In the genomic region with DNA sequence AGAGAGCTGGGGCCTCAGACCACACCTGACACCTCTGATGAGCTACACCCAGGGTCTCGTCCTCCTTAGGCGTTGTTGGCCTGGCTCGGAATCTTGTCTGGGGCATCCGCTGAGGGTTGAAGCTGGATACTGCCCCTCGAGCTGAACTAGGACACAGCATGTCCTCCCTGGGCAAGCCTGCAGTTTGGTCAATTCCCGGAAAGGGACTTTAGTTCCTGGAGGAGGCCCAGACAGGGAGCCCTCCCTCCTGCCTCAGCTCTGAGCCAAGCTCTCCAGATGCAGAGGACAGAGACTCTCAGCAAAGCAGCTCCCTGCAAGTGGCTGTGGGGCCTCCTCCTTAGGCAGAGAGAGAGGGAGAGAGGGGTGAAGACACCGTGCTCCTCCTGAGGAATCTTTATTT, we compare ENCODE assay signal across 8 cellular contexts. TPM values are rescaled to one million over a fixed set of nuclear protein-coding genes. Genes with fewer than 3 reads are reported as not detected.
DNase-seq lines count a peak whose midpoint lies in the region; ATAC-seq and TF ChIP-seq lines count a peak whose summit lies in the region.

No MANE protein-coding gene starts in this region.

- no peak for DNase-seq in activated T-helper 2 cell treated with anti-CD3 and anti-CD28 coated beads, Interferon-gamma antibody, Interleukin-2, Interleukin-4, amounts not matched to agents 10 μg/mL and 5 μg/mL and 100 μg/mL, durations not matched to agents 14 hours and 24 hours and 36 hours (ENCODE audit: low spot score)
- DNase-seq in heart right ventricle: peak; percentile 64 to 83
- no peak for DNase-seq in prostate gland (ENCODE audit: low spot score)
- DNase-seq in WERI-Rb-1: no peak
- no peak for DNase-seq in amniotic stem cell (lab: John Stamatoyannopoulos, UW)
- no peak for DNase-seq in NCI-H2029 (lab: John Stamatoyannopoulos, UW)
- no peak for DNase-seq in DMS153 treated with DMSO at 0.1 percent for 48 hours (lab: John Stamatoyannopoulos, UW; ENCODE audit: unreplicated experiment)

- H3K27me3 Mint-ChIP-seq in activated T-helper 2 cell treated with anti-CD3 and anti-CD28 coated beads, Interferon-gamma antibody, Interleukin-2, Interleukin-4, amounts not matched to agents 10 μg/mL and 5 μg/mL and 100 μg/mL, durations not matched to agents 14 hours and 24 hours and 36 hours (ENCODE audit: low read depth): no peaks in the 10 kb centered on the region

- peak; percentile 70 to 87 (median 80) for ATAC-seq in heart right ventricle

- peak overlapping the region; percentile 95 for H3K27ac Mint-ChIP-seq in activated T-helper 2 cell treated with anti-CD3 and anti-CD28 coated beads, Interferon-gamma antibody, Interleukin-2, Interleukin-4, amounts not matched to agents 10 μg/mL and 5 μg/mL and 100 μg/mL, durations not matched to agents 14 hours and 24 hours and 36 hours

- H3K36me3 ChIP-seq in BLaER1: peaks cover 38% of the 10 kb centered on the region
- H3K36me3 ChIP-seq in heart right ventricle: peaks cover 0 to 15% (median 0%) of the 10 kb centered on the region in 9 donors
- H3K36me3 ChIP-seq in prostate gland: no peaks in the 10 kb centered on the region
- no peaks in the 10 kb centered on the region for H3K36me3 ChIP-seq in WERI-Rb-1

- TF ChIP-seq POLR2A in prostate gland (IDR thresholded peaks at IDR 0.05): no peak

- H4K20me1 ChIP-seq in BLaER1: peaks cover 5% of the 10 kb centered on the region; the same call in 1 of the 2 replicates

- intact Hi-C loops in activated T-helper 2 cell treated with anti-CD3 and anti-CD28 coated beads, Interferon-gamma antibody, Interleukin-2, Interleukin-4, amounts not matched to agents 10 μg/mL and 5 μg/mL and 100 μg/mL, durations not matched to agents 14 hours and 24 hours and 36 hours (cut with micrococcal nuclease): loop anchor here (1.0 kb wide), 1 partner anchor 21 kb away; no protein-coding TSS in a partner anchor
- intact Hi-C loops in heart right ventricle (cut with DNase I): loop anchor here in 1 of 10 donors (10.0 kb wide), 1 partner anchor 329 kb away; a partner anchor contains a TSS
- intact Hi-C loops in prostate gland (cut with DNase I): loop anchor here (5.0 to 10.0 kb wide), 2 partner anchors 79 to 122 kb away; a partner anchor contains a TSS

- H3K9ac ChIP-seq in BLaER1: peak overlapping the region; percentile 89

- peaks cover 71% of the 10 kb centered on the region for H3K4me1 Mint-ChIP-seq in activated T-helper 2 cell treated with anti-CD3 and anti-CD28 coated beads, Interferon-gamma antibody, Interleukin-2, Interleukin-4, amounts not matched to agents 10 μg/mL and 5 μg/mL and 100 μg/mL, durations not matched to agents 14 hours and 24 hours and 36 hours (ENCODE audit: low read depth)

- peak overlapping the region; percentile 34 for H3K4me3 Mint-ChIP-seq in activated T-helper 2 cell treated with anti-CD3 and anti-CD28 coated beads, Interferon-gamma antibody, Interleukin-2, Interleukin-4, amounts not matched to agents 10 μg/mL and 5 μg/mL and 100 μg/mL, durations not matched to agents 14 hours and 24 hours and 36 hours (ENCODE audit: low read depth)

- 32 to 50% methylated on average over 7 of the region's 7 CpGs for WGBS in heart right ventricle, 2 donors
- WGBS in prostate gland: 59% methylated on average over 7 of the region's 7 CpGs

- H3K27me3 ChIP-seq in BLaER1: no peaks in the 10 kb centered on the region
- no peaks in the 10 kb centered on the region for H3K27me3 ChIP-seq in heart right ventricle
- H3K27me3 ChIP-seq in prostate gland (replicated peaks; ENCODE audit: insufficient read depth): no peaks in the 10 kb centered on the region
- peaks cover 7% of the 10 kb centered on the region for H3K27me3 ChIP-seq in WERI-Rb-1 (ENCODE audit: insufficient read depth, low read depth, severe bottlenecking)

- peak overlapping the region; percentile 71 for H3K4me3 ChIP-seq in BLaER1
- peak overlapping the region in 9 of 10 donors; percentile 9 to 69 (median 63) for H3K4me3 ChIP-seq in heart right ventricle
- no peak overlapping the region for H3K4me3 ChIP-seq in prostate gland
- no peak overlapping the region for H3K4me3 ChIP-seq in WERI-Rb-1 (ENCODE audit: low read depth, low read length)

- H3K27ac ChIP-seq in BLaER1: peak overlapping the region; percentile 95
- H3K27ac ChIP-seq in heart right ventricle: peak overlapping the region; percentile 88 to 95 (median 94)
- peak overlapping the region; percentile 86 to 91 for H3K27ac ChIP-seq in prostate gland
- no peak overlapping the region for H3K27ac ChIP-seq in WERI-Rb-1

- peaks cover 50% of the 10 kb centered on the region for H3K36me3 Mint-ChIP-seq in activated T-helper 2 cell treated with anti-CD3 and anti-CD28 coated beads, Interferon-gamma antibody, Interleukin-2, Interleukin-4, amounts not matched to agents 10 μg/mL and 5 μg/mL and 100 μg/mL, durations not matched to agents 14 hours and 24 hours and 36 hours (ENCODE audit: low read depth)

- TF ChIP-seq CTCF in heart right ventricle (IDR thresholded peaks at IDR 0.05) (peak in 2 of 9 donors; percentile 6 to 15), prostate gland (IDR thresholded peaks at IDR 0.05) (no peak), WERI-Rb-1 (IDR thresholded peaks at IDR 0.05; ENCODE audit: low read depth, low read length) (no peak)

- peak overlapping the region; percentile 98 for H3K4me2 ChIP-seq in BLaER1

- H3K9me3 ChIP-seq in BLaER1 (peaks cover 11% of the 10 kb centered on the region; the same call in 1 of the 2 replicates), heart right ventricle (no peaks in the 10 kb centered on the region), prostate gland (no peaks in the 10 kb centered on the region), WERI-Rb-1 (ENCODE audit: severe bottlenecking) (no peaks in the 10 kb centered on the region)

- peaks cover 8% of the 10 kb centered on the region for H3K9me3 Mint-ChIP-seq in activated T-helper 2 cell treated with anti-CD3 and anti-CD28 coated beads, Interferon-gamma antibody, Interleukin-2, Interleukin-4, amounts not matched to agents 10 μg/mL and 5 μg/mL and 100 μg/mL, durations not matched to agents 14 hours and 24 hours and 36 hours

- H3K4me1 ChIP-seq in BLaER1: peaks cover 60% of the 10 kb centered on the region
- H3K4me1 ChIP-seq in heart right ventricle: peaks cover 13 to 98% (median 86%) of the 10 kb centered on the region in 9 donors
- H3K4me1 ChIP-seq in prostate gland (replicated peaks): peaks cover 5% of the 10 kb centered on the region

RNA-seq across cellular contexts. Expression of a gene that starts 4.9 kb away (rescaled TPM):
- total RNA-seq in activated T-helper 2 cell treated with anti-CD3 and anti-CD28 coated beads, Interferon-gamma antibody, Interleukin-2, Interleukin-4, amounts not matched to agents 10 μg/mL and 5 μg/mL and 100 μg/mL, durations not matched to agents 14 hours and 24 hours and 36 hours: 35.6 and 48.3 TPM in 2 replicates
- 10 to 100 TPM; 17.1 to 65.9 (median 24.6) TPM for total RNA-seq in heart right ventricle
- 10 to 100 TPM; 24.0 to 37.3 TPM for polyA plus RNA-seq in heart right ventricle
- 10 to 100 TPM; 18.8 to 32.2 TPM for total RNA-seq in prostate gland

RNA-seq across cellular contexts. Expression of a gene that starts 45.9 kb away (rescaled TPM):
- total RNA-seq in activated T-helper 2 cell treated with anti-CD3 and anti-CD28 coated beads, Interferon-gamma antibody, Interleukin-2, Interleukin-4, amounts not matched to agents 10 μg/mL and 5 μg/mL and 100 μg/mL, durations not matched to agents 14 hours and 24 hours and 36 hours: 0.48 and 0.52 TPM in 2 replicates
- 10 to 100 TPM in 2 of 10 donors, 1 to 10 TPM in 7, not detected in 1; 1.6 to 22.6 (median 4.9) TPM for total RNA-seq in heart right ventricle
- 1 to 10 TPM; 3.6 to 4.2 TPM for polyA plus RNA-seq in heart right ventricle
- total RNA-seq in prostate gland: 10 to 100 TPM; 13.6 to 25.5 TPM

Comparison
In these comparisons a context has a peak if more than half of its experiments do, and no peak if none do; other contexts are left out.
1. H3K4me3 ChIP-seq: peak in BLaER1 (single experiment) and heart right ventricle (9 of 10); none in prostate gland (0 of 2) and WERI-Rb-1 (single experiment).
2. DNase-seq: peak in heart right ventricle (2 of 2); none in activated T-helper 2 cell treated with anti-CD3 and anti-CD28 coated beads, Interferon-gamma antibody, Interleukin-2, Interleukin-4, amounts not matched to agents 10 μg/mL and 5 μg/mL and 100 μg/mL, durations not matched to agents 14 hours and 24 hours and 36 hours (single experiment), prostate gland (single experiment), WERI-Rb-1 (single experiment), amniotic stem cell (single experiment), NCI-H2029 (single experiment) and DMS153 treated with DMSO at 0.1 percent for 48 hours (single experiment).